8 cellular contexts compared by ENCODE assay signal in the genomic region with DNA sequence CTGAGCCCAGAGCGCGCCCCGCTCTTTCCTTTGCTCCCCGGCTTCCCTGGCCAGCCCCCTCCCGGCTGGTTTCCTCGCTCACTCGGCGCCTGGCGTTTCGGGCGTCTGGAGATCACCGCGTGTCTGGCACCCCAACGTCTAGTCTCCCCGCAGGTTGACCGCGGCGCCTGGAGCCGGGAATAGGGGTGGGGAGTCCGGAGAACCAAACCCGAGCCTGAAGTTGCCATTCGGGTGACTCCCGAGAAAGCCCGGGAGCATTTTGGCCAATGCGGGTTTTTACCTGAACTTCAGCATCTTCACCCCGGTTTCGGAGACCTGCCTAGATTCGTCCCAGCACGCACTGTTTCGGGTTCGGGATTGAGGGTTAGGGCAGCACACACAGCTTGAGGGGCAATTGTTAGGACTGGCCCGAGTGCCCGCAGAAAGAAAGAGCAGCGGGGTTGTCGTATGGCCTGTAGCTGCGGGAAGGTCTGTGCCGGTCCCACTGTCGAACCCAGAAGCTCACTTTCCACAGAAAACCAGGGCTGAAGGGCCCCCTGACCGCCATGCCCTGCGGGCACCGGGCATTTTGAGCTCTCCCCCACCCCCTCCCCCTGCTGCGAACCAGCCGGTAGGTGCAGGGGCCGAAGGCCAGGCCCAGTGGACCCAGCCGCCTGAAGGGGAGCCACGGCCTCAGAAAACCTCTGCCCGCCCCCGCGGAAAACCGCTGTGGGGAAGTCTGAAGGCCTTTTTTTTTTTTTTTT. TPM values are rescaled to one million over a fixed set of nuclear protein-coding genes. Genes with fewer than 3 reads are reported as not detected.
DNase-seq lines count a peak whose midpoint lies in the region; ATAC-seq lines count a peak whose summit lies in the region.

No MANE protein-coding gene starts in this region.

- H3K27ac ChIP-seq in CD4-positive, CD25-positive, alpha-beta regulatory T cell (ENCODE audit: insufficient read depth, low read length, poor library complexity, severe bottlenecking) = no peak overlapping the region
- H3K27ac ChIP-seq in neuronal stem cell (replicated peaks; ENCODE audit: low read length) = no peak overlapping the region

- peak overlapping the region; percentile 87 for H2BK5ac ChIP-seq in neuronal stem cell (ENCODE audit: low read length)

- H3K27ac Mint-ChIP-seq in CD4-positive, CD25-positive, alpha-beta regulatory T cell = peak overlapping the region in 2 of 3 donors; percentile 56 to 59
- H3K27ac Mint-ChIP-seq in T-helper 2 cell treated with Interferon-gamma antibody and Interleukin-4, amounts not matched to agents 5 μg/mL and 100 μg/mL, for 36 hours = no peak overlapping the region
- no peak overlapping the region for H3K27ac Mint-ChIP-seq in dendritic cell treated with granulocyte-macrophage colony-stimulating factor and Interleukin-4, amounts not matched to agents 40 ng/mL and 50 ng/mL, for 4 days

- peak in 1 of 3 donors; percentile 13 for DNase-seq in CD4-positive, CD25-positive, alpha-beta regulatory T cell
- peak; percentile 61 for DNase-seq in T-helper 2 cell treated with Interferon-gamma antibody and Interleukin-4, amounts not matched to agents 5 μg/mL and 100 μg/mL, for 36 hours (ENCODE audit: low spot score)
- DNase-seq in neuronal stem cell (ENCODE audit: low spot score) (no peak), 8988T (no peak), GDM1 (lab: John Stamatoyannopoulos, UW) (no peak), SIG-M5 (lab: John Stamatoyannopoulos, UW) (no peak), NCI-H69 (lab: John Stamatoyannopoulos, UW) (no peak)

- no peak overlapping the region for H4K8ac ChIP-seq in neuronal stem cell (ENCODE audit: low read depth, low read length)

- H3K9ac ChIP-seq in neuronal stem cell (ENCODE audit: low read depth, low read length, poor library complexity) = peak overlapping the region; percentile 94

- no peak overlapping the region for H2BK12ac ChIP-seq in neuronal stem cell (ENCODE audit: low read length)

- no peak overlapping the region for H2AFZ ChIP-seq in neuronal stem cell (ENCODE audit: low read length)

- no peaks in the 10 kb centered on the region for H3K9me3 ChIP-seq in CD4-positive, CD25-positive, alpha-beta regulatory T cell (ENCODE audit: control insufficient read depth in 2 of 2, low read length in 2 of 2)
- H3K9me3 ChIP-seq in neuronal stem cell (replicated peaks in 1 of 2; ENCODE audit: control insufficient read depth in 2 of 2, insufficient read depth in 1 of 2, low read depth in 1 of 2, low read length in 2 of 2) = peaks cover 0 to 2% of the 10 kb centered on the region in 2 donors

- H3K4me1 Mint-ChIP-seq in CD4-positive, CD25-positive, alpha-beta regulatory T cell = peaks cover 0 to 29% (median 16%) of the 10 kb centered on the region in 4 donors
- H3K4me1 Mint-ChIP-seq in T-helper 2 cell treated with Interferon-gamma antibody and Interleukin-4, amounts not matched to agents 5 μg/mL and 100 μg/mL, for 36 hours (ENCODE audit: low read depth) = peaks cover 14% of the 10 kb centered on the region
- H3K4me1 Mint-ChIP-seq in dendritic cell treated with granulocyte-macrophage colony-stimulating factor and Interleukin-4, amounts not matched to agents 40 ng/mL and 50 ng/mL, for 4 days (ENCODE audit: low read depth) = peaks cover 59% of the 10 kb centered on the region

- peak overlapping the region; percentile 30 for H2BK15ac ChIP-seq in neuronal stem cell (ENCODE audit: low read length)

- peak overlapping the region; percentile 97 for H2BK120ac ChIP-seq in neuronal stem cell (ENCODE audit: low read depth, low read length)

- H3K36me3 Mint-ChIP-seq in CD4-positive, CD25-positive, alpha-beta regulatory T cell = peaks cover 7% of the 10 kb centered on the region
- peaks cover 5% of the 10 kb centered on the region for H3K36me3 Mint-ChIP-seq in T-helper 2 cell treated with Interferon-gamma antibody and Interleukin-4, amounts not matched to agents 5 μg/mL and 100 μg/mL, for 36 hours (ENCODE audit: low read depth)
- peaks cover 10% of the 10 kb centered on the region for H3K36me3 Mint-ChIP-seq in dendritic cell treated with granulocyte-macrophage colony-stimulating factor and Interleukin-4, amounts not matched to agents 40 ng/mL and 50 ng/mL, for 4 days (ENCODE audit: low read depth)

- peak overlapping the region; percentile 93 to 97 (median 95) for H3K4me3 Mint-ChIP-seq in CD4-positive, CD25-positive, alpha-beta regulatory T cell
- H3K4me3 Mint-ChIP-seq in T-helper 2 cell treated with Interferon-gamma antibody and Interleukin-4, amounts not matched to agents 5 μg/mL and 100 μg/mL, for 36 hours = peak overlapping the region; percentile 88
- H3K4me3 Mint-ChIP-seq in dendritic cell treated with granulocyte-macrophage colony-stimulating factor and Interleukin-4, amounts not matched to agents 40 ng/mL and 50 ng/mL, for 4 days = peak overlapping the region; percentile 74

- H3K27me3 ChIP-seq in CD4-positive, CD25-positive, alpha-beta regulatory T cell (ENCODE audit: control insufficient read depth, insufficient read depth, low read length) = peaks cover 6% of the 10 kb centered on the region
- H3K27me3 ChIP-seq in neuronal stem cell (ENCODE audit: control insufficient read depth in 3 of 3, insufficient read depth in 3 of 3, low read depth in 1 of 3, low read length in 3 of 3) = peaks cover 0 to 32% (median 0%) of the 10 kb centered on the region in 3 experiments

- peak overlapping the region; percentile 41 for H3K4me3 ChIP-seq in CD4-positive, CD25-positive, alpha-beta regulatory T cell (ENCODE audit: low read depth, low read length)
- peak overlapping the region; percentile 89 to 91 for H3K4me3 ChIP-seq in neuronal stem cell (ENCODE audit: low read length in 2 of 2)

- H3K4me1 ChIP-seq in CD4-positive, CD25-positive, alpha-beta regulatory T cell (ENCODE audit: control insufficient read depth, insufficient read depth, low read length, poor library complexity, severe bottlenecking) = peaks cover 35% of the 10 kb centered on the region
- peaks cover 39 to 47% of the 10 kb centered on the region in 2 donors for H3K4me1 ChIP-seq in neuronal stem cell (ENCODE audit: control insufficient read depth in 2 of 2, insufficient read depth in 1 of 2, low read depth in 1 of 2, low read length in 2 of 2)

- H3K23ac ChIP-seq in neuronal stem cell (ENCODE audit: low read depth, low read length, poor library complexity) = peak overlapping the region; percentile 10

- H3K4me2 ChIP-seq in neuronal stem cell (ENCODE audit: insufficient read depth, low read length, poor library complexity, severe bottlenecking) = peak overlapping the region; percentile 85

- no peak for ATAC-seq in CD4-positive, CD25-positive, alpha-beta regulatory T cell (ENCODE audit: low read depth in 2 of 2)

- intact Hi-C loops in dendritic cell treated with granulocyte-macrophage colony-stimulating factor and Interleukin-4, amounts not matched to agents 40 ng/mL and 50 ng/mL, for 4 days (cut with micrococcal nuclease) = no loop called here

- no peaks in the 10 kb centered on the region for H3K36me3 ChIP-seq in CD4-positive, CD25-positive, alpha-beta regulatory T cell (ENCODE audit: control insufficient read depth, insufficient read depth, low read length)
- H3K36me3 ChIP-seq in neuronal stem cell (replicated peaks in 1 of 2; ENCODE audit: control insufficient read depth in 2 of 2, insufficient read depth in 2 of 2, low read length in 2 of 2) = peaks cover 14 to 52% of the 10 kb centered on the region in 2 donors

- H3K79me1 ChIP-seq in neuronal stem cell (ENCODE audit: low read depth, low read length) = peaks cover 16% of the 10 kb centered on the region

- no peak overlapping the region for H3K4ac ChIP-seq in neuronal stem cell (ENCODE audit: low read length)

- no peak overlapping the region for H4K91ac ChIP-seq in neuronal stem cell (ENCODE audit: low read depth, low read length, poor library complexity)

- WGBS in neuronal stem cell (ENCODE audit: extremely low coverage in 2 of 2, insufficient read length in 2 of 2, insufficient replicate concordance in 1 of 2), 2 donors = no CpG with 5 or more reads among the region's 50 CpGs

- peaks cover 60% of the 10 kb centered on the region for H3K27me3 Mint-ChIP-seq in CD4-positive, CD25-positive, alpha-beta regulatory T cell
- H3K27me3 Mint-ChIP-seq in T-helper 2 cell treated with Interferon-gamma antibody and Interleukin-4, amounts not matched to agents 5 μg/mL and 100 μg/mL, for 36 hours (ENCODE audit: low read depth) = peaks cover 66% of the 10 kb centered on the region
- peaks cover 75% of the 10 kb centered on the region for H3K27me3 Mint-ChIP-seq in dendritic cell treated with granulocyte-macrophage colony-stimulating factor and Interleukin-4, amounts not matched to agents 40 ng/mL and 50 ng/mL, for 4 days

- peak overlapping the region; percentile 32 for H3K14ac ChIP-seq in neuronal stem cell (ENCODE audit: low read length)

- H3K18ac ChIP-seq in neuronal stem cell (ENCODE audit: low read length) = peak overlapping the region; percentile 96

- peak overlapping the region; percentile 23 for H2AK5ac ChIP-seq in neuronal stem cell (ENCODE audit: low read depth, low read length)

- H3K9me3 Mint-ChIP-seq in CD4-positive, CD25-positive, alpha-beta regulatory T cell = no peaks in the 10 kb centered on the region
- H3K9me3 Mint-ChIP-seq in T-helper 2 cell treated with Interferon-gamma antibody and Interleukin-4, amounts not matched to agents 5 μg/mL and 100 μg/mL, for 36 hours = no peaks in the 10 kb centered on the region
- no peaks in the 10 kb centered on the region for H3K9me3 Mint-ChIP-seq in dendritic cell treated with granulocyte-macrophage colony-stimulating factor and Interleukin-4, amounts not matched to agents 40 ng/mL and 50 ng/mL, for 4 days

RNA-seq across cellular contexts. Expression of a gene that starts 2.1 kb away (rescaled TPM):
- 9.9 TPM for total RNA-seq in CD4-positive, CD25-positive, alpha-beta regulatory T cell
- polyA plus RNA-seq in CD4-positive, CD25-positive, alpha-beta regulatory T cell = under 1 TPM; 0.26 to 0.49 (median 0.33) TPM
- polyA plus RNA-seq in neuronal stem cell (2013, experiment 1 of 2) = 43.1 TPM
- 44.6 TPM for polyA plus RNA-seq in neuronal stem cell (2013, experiment 2 of 2)

Comparison
In these comparisons a context has a peak if more than half of its experiments do, and no peak if none do; other contexts are left out.
1. H3K27ac Mint-ChIP-seq: peak in CD4-positive, CD25-positive, alpha-beta regulatory T cell (2 of 3); none in T-helper 2 cell treated with Interferon-gamma antibody and Interleukin-4, amounts not matched to agents 5 μg/mL and 100 μg/mL, for 36 hours (single experiment) and dendritic cell treated with granulocyte-macrophage colony-stimulating factor and Interleukin-4, amounts not matched to agents 40 ng/mL and 50 ng/mL, for 4 days (single experiment).
2. Peak in every context shown above with its lines, with median percentiles within 50 percentile points of each other: H3K4me3 Mint-ChIP-seq.